In genomic region chr7:128694742-128695141, GRCh38 we compare ENCODE assay signal across 5 cellular contexts.
"Had no signal": no experiment of that assay in that cellular context is flagged by ENCODE, and none has a peak within 500 bp of the region (broad histone marks: within the 10 kb centered on the region; RNA-seq: fewer than 3 reads in every experiment).

No MANE protein-coding gene starts in this region.

- H3K27ac ChIP-seq: HL-60, KMS-11 had no signal

- FAIRE-seq: HTR-8/SVneo had no signal

- H3K9ac ChIP-seq: KMS-11 had no signal

- DNase-seq: KBM-7, KG1 had no signal

- H3K4me2 ChIP-seq: KMS-11 had no signal
